2 cellular contexts compared by ENCODE assay signal in genomic region chr1:2588661-2589330, GRCh38.
TF ChIP-seq lines count a peak whose summit lies in the region.

No MANE protein-coding gene starts in this region.

TF ChIP-seq in HEK293, 187 proteins besides CTCF, POLR2A, EP300 and RAD21:
- TF ChIP-seq ZNF366 (tag by site-specific recombination; conservative IDR thresholded peaks at IDR 0.05) (no peak), SCRT2 (tag by site-specific recombination; IDR thresholded peaks at IDR 0.05) (0 out of 2 replicates have a peak, but pooled peaks have one; percentile 26)

TF ChIP-seq in H1, 55 proteins besides CTCF, POLR2A, EP300 and RAD21:
- no peak for TF ChIP-seq NANOG (IDR thresholded peaks at IDR 0.05; ENCODE audit: insufficient read depth, low read depth, low read length, poor library complexity, severe bottlenecking)
- no peak for TF ChIP-seq ATF2 (IDR thresholded peaks at IDR 0.05; ENCODE audit: low read length)
- no peak for TF ChIP-seq CEBPB (IDR thresholded peaks at IDR 0.05; ENCODE audit: low read depth, low read length)
- no peak for TF ChIP-seq ASH2L (IDR thresholded peaks at IDR 0.05; ENCODE audit: low read length)
- no peak for TF ChIP-seq RFX5 (IDR thresholded peaks at IDR 0.05; ENCODE audit: borderline replicate concordance, low read depth, low read length)
- no peak for TF ChIP-seq TAF1 (IDR thresholded peaks at IDR 0.05; ENCODE audit: low read depth, low read length)
- no peak for TF ChIP-seq PHF8 (conservative IDR thresholded peaks at IDR 0.05; ENCODE audit: low read depth, low read length)
- TF ChIP-seq RBBP5 (IDR thresholded peaks at IDR 0.05; ENCODE audit: borderline replicate concordance, low read depth, low read length): no peak
- no peak for TF ChIP-seq TEAD4 (IDR thresholded peaks at IDR 0.05; ENCODE audit: low read depth, low read length)
- TF ChIP-seq BRCA1 (IDR thresholded peaks at IDR 0.05; ENCODE audit: low read depth, low read length): no peak
- TF ChIP-seq SP2 (IDR thresholded peaks at IDR 0.05; ENCODE audit: low read length): no peak
- no peak for TF ChIP-seq CREB1 (IDR thresholded peaks at IDR 0.05)
